In genomic region chr19:28638445-28638844, GRCh38 we compare ENCODE assay signal across 27 cellular contexts.
"Had no signal": no experiment of that assay in that cellular context is flagged by ENCODE, and none has a peak within 500 bp of the region (broad histone marks: within the 10 kb centered on the region; RNA-seq: fewer than 3 reads in every experiment).

No MANE protein-coding gene starts in this region.

- H3K4me3 Mint-ChIP-seq: dendritic cell treated with granulocyte-macrophage colony-stimulating factor and Interleukin-4, amounts not matched to agents 40 ng/mL and 50 ng/mL, for 4 days; effector memory CD8-positive, alpha-beta T cell; endodermal cell had no signal

- H3K4me1 Mint-ChIP-seq: endodermal cell had no signal

- H3K9me3 Mint-ChIP-seq: dendritic cell treated with granulocyte-macrophage colony-stimulating factor and Interleukin-4, amounts not matched to agents 40 ng/mL and 50 ng/mL, for 4 days; effector memory CD8-positive, alpha-beta T cell; endodermal cell had no signal

- H3K27me3 Mint-ChIP-seq: dendritic cell treated with granulocyte-macrophage colony-stimulating factor and Interleukin-4, amounts not matched to agents 40 ng/mL and 50 ng/mL, for 4 days had no signal

- H3K36me3 ChIP-seq: colonic mucosa, esophagus squamous epithelium, gastrocnemius medialis, gastroesophageal sphincter, heart left ventricle, heart right ventricle had no signal

- H3K27me3 ChIP-seq: colonic mucosa, dorsolateral prefrontal cortex, esophagus squamous epithelium, foreskin keratinocyte, gastrocnemius medialis, gastroesophageal sphincter had no signal

- H3K9me3 ChIP-seq: colonic mucosa, gastrocnemius medialis had no signal

- ATAC-seq: effector memory CD8-positive, alpha-beta T cell; esophagus mucosa; foreskin keratinocyte; gastrocnemius medialis; gastroesophageal sphincter; heart left ventricle; heart right ventricle had no signal

- FAIRE-seq: colon, endometrium, endothelial cell of umbilical vein had no signal

- H3K4me1 ChIP-seq: colonic mucosa, esophagus squamous epithelium, foreskin keratinocyte, gastrocnemius medialis, gastroesophageal sphincter, heart left ventricle, heart right ventricle had no signal

- H3K4me3 ChIP-seq: colonic mucosa, coronary artery, dorsolateral prefrontal cortex, esophagus squamous epithelium, gastrocnemius medialis, gastroesophageal sphincter, heart left ventricle, heart right ventricle had no signal

- H3K27ac Mint-ChIP-seq: dendritic cell treated with granulocyte-macrophage colony-stimulating factor and Interleukin-4, amounts not matched to agents 40 ng/mL and 50 ng/mL, for 4 days; effector memory CD8-positive, alpha-beta T cell; endodermal cell had no signal

- DNase-seq: colonic mucosa; cortex of kidney; dermis blood vessel endothelial cell; dorsolateral prefrontal cortex; effector CD4-positive, alpha-beta T cell; effector CD8-positive, alpha-beta T cell; effector memory CD4-positive, alpha-beta T cell; effector memory CD8-positive, alpha-beta T cell; endodermal cell; erythroblast; esophagus squamous epithelium; foreskin fibroblast; foreskin keratinocyte; foreskin melanocyte; gastrocnemius medialis; glutamatergic neuron; head of caudate nucleus; heart left ventricle; heart right ventricle had no signal

- H3K27ac ChIP-seq: colonic mucosa, coronary artery, dorsolateral prefrontal cortex, epithelial cell of prostate, esophagus squamous epithelium, foreskin keratinocyte, gastrocnemius medialis, gastroesophageal sphincter, heart left ventricle, heart right ventricle had no signal
